In the genomic region with DNA sequence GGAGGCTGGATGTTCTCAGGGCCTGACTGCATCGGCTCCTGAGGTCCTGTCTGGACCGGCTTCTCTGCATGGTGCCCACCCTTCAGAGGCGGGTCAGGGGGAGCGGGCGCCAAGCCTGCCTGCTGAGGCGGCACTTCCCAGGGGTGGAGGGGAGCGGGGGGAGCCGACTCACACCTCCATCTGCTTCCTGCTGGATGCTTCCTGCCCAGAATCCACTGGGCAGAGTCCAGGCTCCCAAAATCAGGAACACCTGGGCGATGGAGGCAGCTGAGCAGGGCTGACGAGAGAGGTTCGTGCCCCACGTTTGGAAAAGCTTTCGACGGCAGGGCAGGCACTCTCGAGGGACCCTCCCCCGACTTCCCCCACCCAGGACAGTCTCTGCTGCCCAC, we compare ENCODE assay signal across 18 cellular contexts. TPM values are rescaled to one million over a fixed set of nuclear protein-coding genes. Genes with fewer than 3 reads are reported as not detected.
DNase-seq lines count a peak whose midpoint lies in the region; ATAC-seq, FAIRE-seq and TF ChIP-seq lines count a peak whose summit lies in the region.
"Had no signal": no experiment of that assay in that cellular context is flagged by ENCODE, and none has a peak within 500 bp of the region (broad histone marks: within the 10 kb centered on the region; RNA-seq: fewer than 3 reads in every experiment).

No MANE protein-coding gene starts in this region.

- H3K27ac ChIP-seq in heart left ventricle (peak overlapping the region; percentile 78 to 96 (median 86)), esophagus squamous epithelium (peak overlapping the region; percentile 18 to 81 (median 62)), pancreas (peak overlapping the region in 3 of 4 donors; percentile 15 to 70 (median 33)), transverse colon (peak overlapping the region in 3 of 4 donors; percentile 59 to 70 (median 63))
- H3K27ac ChIP-seq: KMS-11, RWPE1 had no signal

- in situ Hi-C loops in transverse colon (cut with MboI; ENCODE audit: low pct_ligation_motif_present in 1 of 4, low pct_unique_long_range_greater_than_20kb in 1 of 4, low sequenced_read_pairs in 3 of 4), result no loop called here

- intact Hi-C loops in heart left ventricle (cut with DNase I) (no loop called here), left cardiac atrium (cut with DNase I) (no loop called here), esophagus squamous epithelium (cut with DNase I) (no loop called here), pancreas (cut with DNase I) (no loop called here), transverse colon (cut with DNase I; ENCODE audit: low total_unique reads) (no loop called here)

- H3K9me3 ChIP-seq in heart left ventricle (no peaks in the 10 kb centered on the region), esophagus squamous epithelium (no peaks in the 10 kb centered on the region), pancreas (no peaks in the 10 kb centered on the region), transverse colon (no peaks in the 10 kb centered on the region)

- TF ChIP-seq CTCF in heart left ventricle (IDR thresholded peaks at IDR 0.05), result no peak
- TF ChIP-seq CTCF in esophagus squamous epithelium (IDR thresholded peaks at IDR 0.05), result no peak
- TF ChIP-seq CTCF in pancreas (IDR thresholded peaks at IDR 0.05), result no peak
- TF ChIP-seq CTCF in transverse colon (IDR thresholded peaks at IDR 0.05), result no peak
- TF ChIP-seq CTCF in foreskin fibroblast (IDR thresholded peaks at IDR 0.05; ENCODE audit: low read depth, low read length), result no peak

- FAIRE-seq in pancreas (lab: Jason Lieb, UNC) (no peak), GM19239 (lab: Jason Lieb, UNC) (no peak)
- FAIRE-seq: A204.1, GM12891 had no signal

- H3K4me3 Mint-ChIP-seq in activated T-helper 17 cell treated with anti-CD3 and anti-CD28 coated beads, Interleukin-2, amount 50 U/mL, for 72 hours, result no peak overlapping the region
- H3K4me3 Mint-ChIP-seq: activated CD4-positive, alpha-beta T cell treated with anti-CD3 and anti-CD28 coated beads for 36 hours; activated naive CD8-positive, alpha-beta T cell; CD4-positive, alpha-beta memory T cell; central memory CD8-positive, alpha-beta T cell had no signal

- no peaks in the 10 kb centered on the region for H3K27me3 Mint-ChIP-seq in activated T-helper 17 cell treated with anti-CD3 and anti-CD28 coated beads, Interleukin-2, amount 50 U/mL, for 72 hours
- H3K27me3 Mint-ChIP-seq: activated CD4-positive, alpha-beta T cell treated with anti-CD3 and anti-CD28 coated beads for 36 hours; activated naive CD8-positive, alpha-beta T cell; CD4-positive, alpha-beta memory T cell; central memory CD8-positive, alpha-beta T cell had no signal

- H3K36me3 ChIP-seq in heart left ventricle (peaks cover 0 to 29% (median 3%) of the 10 kb centered on the region in 9 donors), esophagus squamous epithelium (peaks cover 0 to 96% (median 15%) of the 10 kb centered on the region in 3 donors), pancreas (no peaks in the 10 kb centered on the region), transverse colon (peaks cover 0 to 6% (median 0%) of the 10 kb centered on the region in 4 donors)

- no peaks in the 10 kb centered on the region for H3K36me3 Mint-ChIP-seq in activated T-helper 17 cell treated with anti-CD3 and anti-CD28 coated beads, Interleukin-2, amount 50 U/mL, for 72 hours (ENCODE audit: low read depth)

- H3K4me3 ChIP-seq in heart left ventricle (peak overlapping the region in 8 of 12 donors; percentile 17 to 41 (median 28)), esophagus squamous epithelium (peak overlapping the region in 1 of 4 donors; percentile 15), pancreas (no peak overlapping the region), transverse colon (no peak overlapping the region), foreskin fibroblast (ENCODE audit: low read depth in 1 of 2, low read length in 2 of 2) (no peak overlapping the region)

- DNase-seq in heart left ventricle, result no peak
- no peak for DNase-seq in left cardiac atrium
- no peak for DNase-seq in esophagus squamous epithelium (lab: John Stamatoyannopoulos, UW)
- DNase-seq in pancreas, result peak in 1 of 6 donors; percentile 17
- no peak for DNase-seq in transverse colon
- DNase-seq in GM19239 (ENCODE audit: insufficient read length, low spot score), result no peak
- DNase-seq in foreskin fibroblast, result no peak
- DNase-seq: activated CD4-positive, alpha-beta T cell treated with anti-CD3 and anti-CD28 coated beads for 36 hours; CD4-positive, alpha-beta memory T cell; NCI-H1436; NCI-H510A treated with DMSO at 0.1 percent for 48 hours had no signal

- no peaks in the 10 kb centered on the region for H3K9me3 Mint-ChIP-seq in activated T-helper 17 cell treated with anti-CD3 and anti-CD28 coated beads, Interleukin-2, amount 50 U/mL, for 72 hours
- H3K9me3 Mint-ChIP-seq: CD4-positive, alpha-beta memory T cell; central memory CD8-positive, alpha-beta T cell had no signal

- H3K27ac Mint-ChIP-seq in activated T-helper 17 cell treated with anti-CD3 and anti-CD28 coated beads, Interleukin-2, amount 50 U/mL, for 72 hours, result no peak overlapping the region
- H3K27ac Mint-ChIP-seq: activated CD4-positive, alpha-beta T cell treated with anti-CD3 and anti-CD28 coated beads for 36 hours; activated naive CD8-positive, alpha-beta T cell had no signal

- no peak for TF ChIP-seq EP300 in transverse colon (IDR thresholded peaks at IDR 0.05; ENCODE audit: low read depth)

- H3K27me3 ChIP-seq in heart left ventricle (no peaks in the 10 kb centered on the region), esophagus squamous epithelium (no peaks in the 10 kb centered on the region), pancreas (no peaks in the 10 kb centered on the region), transverse colon (no peaks in the 10 kb centered on the region)

- H3K4me1 Mint-ChIP-seq in activated T-helper 17 cell treated with anti-CD3 and anti-CD28 coated beads, Interleukin-2, amount 50 U/mL, for 72 hours, result no peaks in the 10 kb centered on the region
- H3K4me1 Mint-ChIP-seq: activated CD4-positive, alpha-beta T cell treated with anti-CD3 and anti-CD28 coated beads for 36 hours had no signal

- WGBS in heart left ventricle, 4 donors, result 58 to 64% (median 60%) methylated on average over 8 to 16 of the region's 16 CpGs
- 60% methylated on average over 2 of the region's 16 CpGs; no CpG with 5 or more reads in 1 of the 2 donors for WGBS in esophagus squamous epithelium, 2 donors
- 61 to 75% methylated on average over 16 of the region's 16 CpGs for WGBS in pancreas, 2 donors
- WGBS in transverse colon (ENCODE audit: low coverage in 1 of 2), 2 donors, result 90% methylated on average over 12 of the region's 16 CpGs; no CpG with 5 or more reads in 1 of the 2 donors

- TF ChIP-seq POLR2A in heart left ventricle (IDR thresholded peaks at IDR 0.05) (no peak), esophagus squamous epithelium (IDR thresholded peaks at IDR 0.05) (no peak), transverse colon (IDR thresholded peaks at IDR 0.05) (no peak)

- H3K4me1 ChIP-seq in heart left ventricle (peaks cover 5 to 73% (median 46%) of the 10 kb centered on the region in 12 donors), esophagus squamous epithelium (peaks cover 8 to 45% (median 17%) of the 10 kb centered on the region in 3 donors), pancreas (no peaks in the 10 kb centered on the region), transverse colon (peaks cover 0 to 24% (median 7%) of the 10 kb centered on the region in 4 donors)

- ATAC-seq in heart left ventricle (no peak), left cardiac atrium (no peak), pancreas (peak in 1 of 4 donors; percentile 8)
- no peak for ATAC-seq in activated T-helper 17 cell treated with anti-CD3 and anti-CD28 coated beads, Interleukin-2, amount 50 U/mL, for 72 hours (replicated peaks)
- ATAC-seq: activated CD4-positive, alpha-beta T cell treated with anti-CD3 and anti-CD28 coated beads for 36 hours had no signal

RNA-seq across cellular contexts. Expression of a gene that starts 42.2 kb away (rescaled TPM):
- total RNA-seq in heart left ventricle, result 10 to 100 TPM; 12.5 to 20.4 (median 16.5) TPM
- 10 to 100 TPM; 16.0 to 19.8 TPM for polyA plus RNA-seq in heart left ventricle
- total RNA-seq in left cardiac atrium, result 10 to 100 TPM; 13.2 to 15.6 TPM
- total RNA-seq in esophagus squamous epithelium, result 10 to 100 TPM in 3 of 4 donors, 1 to 10 TPM in 1; 7.7 to 18.5 (median 11.8) TPM
- total RNA-seq in pancreas, result 1 to 10 TPM; 3.1 to 6.0 (median 4.6) TPM
- polyA plus RNA-seq in pancreas, result 1 to 10 TPM; 3.9 to 6.5 TPM
- 10 to 100 TPM; 10.5 to 17.6 (median 12.1) TPM for total RNA-seq in transverse colon
- 10 to 100 TPM in 1 of 2 donors, 1 to 10 TPM in 1; 6.6 to 12.9 TPM for total RNA-seq in activated T-helper 17 cell treated with anti-CD3 and anti-CD28 coated beads, Interleukin-2, amount 50 U/mL, for 72 hours

RNA-seq across cellular contexts. Expression of a gene that starts 59.5 kb away (rescaled TPM):
- total RNA-seq in heart left ventricle (10 to 100 TPM in 8 of 9 donors, 1 to 10 TPM in 1; 8.9 to 20.3 (median 15.8) TPM), left cardiac atrium (10 to 100 TPM; 16.7 to 20.8 TPM), esophagus squamous epithelium (10 to 100 TPM; 19.5 to 34.9 (median 28.7) TPM), pancreas (10 to 100 TPM; 25.2 to 35.0 (median 30.7) TPM), transverse colon (100 to 1,000 TPM in 1 of 4 donors, 10 to 100 TPM in 3; 10.6 to 222 (median 13.8) TPM)
- polyA plus RNA-seq in heart left ventricle (10 to 100 TPM in 1 of 2 donors, 1 to 10 TPM in 1; 8.6 to 14.1 TPM), pancreas (10 to 100 TPM; 17.4 to 20.9 TPM)
- under 1 TPM; 0.37 to 0.95 TPM for total RNA-seq in activated T-helper 17 cell treated with anti-CD3 and anti-CD28 coated beads, Interleukin-2, amount 50 U/mL, for 72 hours

Comparison
In these comparisons a context has a peak if more than half of its experiments do, and no peak if none do; other contexts are left out.
1. H3K27ac ChIP-seq: peak in every context shown above with its lines; median percentile 86 in heart left ventricle; 63 in transverse colon; 62 in esophagus squamous epithelium; 33 in pancreas.
2. H3K4me3 ChIP-seq: peak in heart left ventricle (8 of 12); none in pancreas (0 of 4), transverse colon (0 of 4) and foreskin fibroblast (0 of 2).
3. RNA of a gene that starts 59.5 kb away (total RNA-seq): 25.2 to 35.0 TPM in pancreas, 19.5 to 34.9 TPM in esophagus squamous epithelium, 16.7 to 20.8 TPM in left cardiac atrium, 8.9 to 20.3 TPM in heart left ventricle and 10.6 to 222 TPM in transverse colon; 0.37 to 0.95 TPM in activated T-helper 17 cell treated with anti-CD3 and anti-CD28 coated beads, Interleukin-2, amount 50 U/mL, for 72 hours; every median in the first group is over 4 times any median in the second.